16 cellular contexts compared by ENCODE assay signal in genomic region chr9:135123735-135124134, GRCh38. TPM values are rescaled to one million over a fixed set of nuclear protein-coding genes. Genes with fewer than 3 reads are reported as not detected.
DNase-seq lines count a peak whose midpoint lies in the region; ATAC-seq and TF ChIP-seq lines count a peak whose summit lies in the region.
"Had no signal": no experiment of that assay in that cellular context is flagged by ENCODE, and none has a peak within 500 bp of the region (broad histone marks: within the 10 kb centered on the region; RNA-seq: fewer than 3 reads in every experiment).

No MANE protein-coding gene starts in this region.

- H4K8ac ChIP-seq in neuronal stem cell (ENCODE audit: low read depth, low read length): no peak overlapping the region

- no peak for TF ChIP-seq EP300 in gastroesophageal sphincter (IDR thresholded peaks at IDR 0.05)

- H3K79me1 ChIP-seq in neuronal stem cell (ENCODE audit: low read depth, low read length): no peaks in the 10 kb centered on the region

- no peak overlapping the region for H2BK120ac ChIP-seq in neuronal stem cell (ENCODE audit: low read depth, low read length)

- no peak overlapping the region for H3K4ac ChIP-seq in neuronal stem cell (ENCODE audit: low read length)

- CTCF ChIA-PET in PC-3 (lab: Charles Lee): no interaction called here

- no peaks in the 10 kb centered on the region for H3K9me2 ChIP-seq in PC-3 (replicated peaks; ENCODE audit: low read length)

- H3K9me3 ChIP-seq in gastroesophageal sphincter (no peaks in the 10 kb centered on the region), neuronal stem cell (replicated peaks in 1 of 2; ENCODE audit: control insufficient read depth in 2 of 2, insufficient read depth in 1 of 2, low read depth in 1 of 2, low read length in 2 of 2) (peaks cover 0 to 2% of the 10 kb centered on the region in 2 donors), PC-3 (ENCODE audit: low read length) (no peaks in the 10 kb centered on the region), right lobe of liver (no peaks in the 10 kb centered on the region)

- no peaks in the 10 kb centered on the region for H3K36me3 Mint-ChIP-seq in osteocyte (ENCODE audit: unreplicated experiment)

- TF ChIP-seq POLR2A in gastroesophageal sphincter (IDR thresholded peaks at IDR 0.05): no peak
- TF ChIP-seq POLR2A in right lobe of liver (IDR thresholded peaks at IDR 0.05): no peak

- H3K27me3 ChIP-seq in gastroesophageal sphincter: peaks cover 11% of the 10 kb centered on the region
- peaks cover 0 to 18% (median 0%) of the 10 kb centered on the region in 3 experiments for H3K27me3 ChIP-seq in neuronal stem cell (ENCODE audit: control insufficient read depth in 3 of 3, insufficient read depth in 3 of 3, low read depth in 1 of 3, low read length in 3 of 3)
- no peaks in the 10 kb centered on the region for H3K27me3 ChIP-seq in PC-3 (ENCODE audit: low read length)
- no peaks in the 10 kb centered on the region for H3K27me3 ChIP-seq in right lobe of liver
- H3K27me3 ChIP-seq: BLaER1 treated with 17β-estradiol and CSF1 and Interleukin-3, amounts not matched to agents 10 nM and 100 nM had no signal

- BruUV-seq in PC-3 (replicated peaks; lab: Mats Ljungman, UMichigan): no TSS peak

- no peaks in the 10 kb centered on the region for H4K20me1 ChIP-seq in PC-3 (ENCODE audit: low read length)
- H4K20me1 ChIP-seq: BLaER1 treated with 17β-estradiol and CSF1 and Interleukin-3, amounts not matched to agents 10 nM and 100 nM had no signal

- no peak overlapping the region for H3K9ac ChIP-seq in neuronal stem cell (ENCODE audit: low read depth, low read length, poor library complexity)
- H3K9ac ChIP-seq in PC-3 (ENCODE audit: low read length): no peak overlapping the region
- H3K9ac ChIP-seq: BLaER1 treated with 17β-estradiol and CSF1 and Interleukin-3, amounts not matched to agents 10 nM and 100 nM had no signal

- no peaks in the 10 kb centered on the region for H3K27me3 Mint-ChIP-seq in osteocyte (ENCODE audit: unreplicated experiment)

- 60% methylated on average over 1 of the region's 7 CpGs; no CpG with 5 or more reads in 1 of the 2 donors for WGBS in gastroesophageal sphincter (ENCODE audit: low coverage in 1 of 2), 2 donors
- no CpG with 5 or more reads among the region's 7 CpGs for WGBS in neuronal stem cell (ENCODE audit: extremely low coverage in 2 of 2, insufficient read length in 2 of 2, insufficient replicate concordance in 1 of 2), 2 donors
- 64% methylated on average over 5 of the region's 7 CpGs for WGBS in right lobe of liver (ENCODE audit: insufficient coverage, low coverage, low lambda C conversion rate, missing lambda C conversion rate)

- H3K27ac ChIP-seq in gastroesophageal sphincter: peak overlapping the region in 3 of 4 donors; percentile 40 to 44 (median 43)
- H3K27ac ChIP-seq in neuronal stem cell (replicated peaks; ENCODE audit: low read length): no peak overlapping the region
- H3K27ac ChIP-seq in PC-3 (ENCODE audit: low read length): no peak overlapping the region
- no peak overlapping the region for H3K27ac ChIP-seq in right lobe of liver
- H3K27ac ChIP-seq: BLaER1 treated with 17β-estradiol and CSF1 and Interleukin-3, amounts not matched to agents 10 nM and 100 nM had no signal

- H3K18ac ChIP-seq in neuronal stem cell (ENCODE audit: low read length): no peak overlapping the region

- peaks cover 7% of the 10 kb centered on the region for H3K9me3 Mint-ChIP-seq in osteocyte (ENCODE audit: unreplicated experiment)

- no peaks in the 10 kb centered on the region for H3F3A ChIP-seq in PC-3 (ENCODE audit: low read length, unreplicated experiment)

- intact Hi-C loops in PC-3 (cut with micrococcal nuclease): no loop called here
- intact Hi-C loops in right lobe of liver (cut with DNase I): no loop called here

- no peak overlapping the region for H2BK12ac ChIP-seq in neuronal stem cell (ENCODE audit: low read length)

- peak overlapping the region; percentile 86 for H2BK15ac ChIP-seq in neuronal stem cell (ENCODE audit: low read length)

- H3K4me1 ChIP-seq in gastroesophageal sphincter (peaks cover 0 to 13% (median 0%) of the 10 kb centered on the region in 3 donors), neuronal stem cell (ENCODE audit: control insufficient read depth in 2 of 2, insufficient read depth in 1 of 2, low read depth in 1 of 2, low read length in 2 of 2) (peaks cover 0 to 12% of the 10 kb centered on the region in 2 donors), PC-3 (ENCODE audit: insufficient read depth, low read length) (no peaks in the 10 kb centered on the region), right lobe of liver (no peaks in the 10 kb centered on the region)

- peaks cover 0 to 18% of the 10 kb centered on the region in 2 donors for H3K36me3 ChIP-seq in gastroesophageal sphincter
- H3K36me3 ChIP-seq in neuronal stem cell (replicated peaks in 1 of 2; ENCODE audit: control insufficient read depth in 2 of 2, insufficient read depth in 2 of 2, low read length in 2 of 2): no peaks in the 10 kb centered on the region
- no peaks in the 10 kb centered on the region for H3K36me3 ChIP-seq in PC-3 (ENCODE audit: low read depth, low read length)
- no peaks in the 10 kb centered on the region for H3K36me3 ChIP-seq in right lobe of liver
- H3K36me3 ChIP-seq: BLaER1 treated with 17β-estradiol and CSF1 and Interleukin-3, amounts not matched to agents 10 nM and 100 nM had no signal

- no peak overlapping the region for H3K23ac ChIP-seq in neuronal stem cell (ENCODE audit: low read depth, low read length, poor library complexity)

- POLR2A ChIA-PET in PC-3 (lab: Charles Lee; ENCODE audit: unreplicated experiment): no interaction called here

- DNase-seq in A172 (ENCODE audit: low spot score): peak; percentile 34
- DNase-seq in DMS79 (lab: John Stamatoyannopoulos, UW): peak; percentile 22
- DNase-seq in neuronal stem cell (ENCODE audit: low spot score): no peak
- DNase-seq in PC-3: no peak
- DNase-seq in right lobe of liver: no peak
- no peak for DNase-seq in osteocyte (ENCODE audit: extremely low spot score, unreplicated experiment)
- DNase-seq: KBM-7, NCI-H1048, NCI-H1694, NCI-H2107, NCI-H446, NCI-H748 treated with DMSO at 0.1 percent for 48 hours, SIG-M5 had no signal

- no peaks in the 10 kb centered on the region for H3K4me1 Mint-ChIP-seq in osteocyte (ENCODE audit: unreplicated experiment)

- H4K91ac ChIP-seq in neuronal stem cell (ENCODE audit: low read depth, low read length, poor library complexity): no peak overlapping the region

- peak; percentile 65 for ATAC-seq in gastroesophageal sphincter
- ATAC-seq in PC-3: no peak
- no peak for ATAC-seq in right lobe of liver
- ATAC-seq: Panc1 had no signal

- H3K27ac Mint-ChIP-seq in osteocyte (ENCODE audit: unreplicated experiment): no peak overlapping the region

- H3K4me3 ChIP-seq in gastroesophageal sphincter (no peak overlapping the region), neuronal stem cell (ENCODE audit: low read length in 2 of 2) (no peak overlapping the region), PC-3 (ENCODE audit: low read length) (no peak overlapping the region), right lobe of liver (no peak overlapping the region)
- H3K4me3 ChIP-seq: BLaER1 treated with 17β-estradiol and CSF1 and Interleukin-3, amounts not matched to agents 10 nM and 100 nM had no signal

- H2AFZ ChIP-seq in neuronal stem cell (ENCODE audit: low read length): no peak overlapping the region
- no peak overlapping the region for H2AFZ ChIP-seq in PC-3 (ENCODE audit: low read length)

- H2AK5ac ChIP-seq in neuronal stem cell (ENCODE audit: low read depth, low read length): no peak overlapping the region

- TF ChIP-seq CTCF in gastroesophageal sphincter (IDR thresholded peaks at IDR 0.05) (no peak), PC-3 (conservative IDR thresholded peaks at IDR 0.05; ENCODE audit: low read depth, low read length) (no peak), right lobe of liver (IDR thresholded peaks at IDR 0.05) (no peak), osteocyte (IDR thresholded peaks at IDR 0.05) (no peak)

- peak overlapping the region; percentile 17 for H3K14ac ChIP-seq in neuronal stem cell (ENCODE audit: low read length)

- no peak overlapping the region for H2BK5ac ChIP-seq in neuronal stem cell (ENCODE audit: low read length)

- no peak overlapping the region for H3K4me3 Mint-ChIP-seq in osteocyte (ENCODE audit: unreplicated experiment)

- H3K4me2 ChIP-seq in neuronal stem cell (ENCODE audit: insufficient read depth, low read length, poor library complexity, severe bottlenecking): no peak overlapping the region
- H3K4me2 ChIP-seq in PC-3 (ENCODE audit: low read length): no peak overlapping the region
- H3K4me2 ChIP-seq: BLaER1 treated with 17β-estradiol and CSF1 and Interleukin-3, amounts not matched to agents 10 nM and 100 nM had no signal

- H3K79me2 ChIP-seq in PC-3 (ENCODE audit: low read length): no peaks in the 10 kb centered on the region

RNA-seq across cellular contexts. Expression of gene OLFM1, which starts 36.3 kb away (rescaled TPM):
- total RNA-seq in A172 (2014; rRNA removed; shearing (Covaris generic)): 41.2 and 65.4 TPM in 2 replicates
- total RNA-seq in gastroesophageal sphincter: 10 to 100 TPM; 13.5 to 32.8 (median 25.6) TPM
- polyA plus RNA-seq in neuronal stem cell (2013, experiment 1 of 2): 5.8 TPM
- 5.8 TPM for polyA plus RNA-seq in neuronal stem cell (2013, experiment 2 of 2)
- total RNA-seq in PC-3 (2014; rRNA removed): 0.44 TPM in 1 of 2 replicates, not detected in the other
- total RNA-seq in right lobe of liver: 1 to 10 TPM; 1.1 to 5.9 (median 3.5) TPM
- total RNA-seq in osteocyte: 0.83 and 1.3 TPM in 2 replicates

Comparison
In these comparisons a context has a peak if more than half of its experiments do, and no peak if none do; other contexts are left out.
1. DNase-seq: peak in A172 (single experiment) and DMS79 (single experiment); none in neuronal stem cell (single experiment), PC-3 (single experiment), right lobe of liver (0 of 3) and osteocyte (single experiment).
2. H3K27ac ChIP-seq: peak in gastroesophageal sphincter (3 of 4); none in neuronal stem cell (single experiment), PC-3 (single experiment) and right lobe of liver (0 of 3).